In the genomic region with DNA sequence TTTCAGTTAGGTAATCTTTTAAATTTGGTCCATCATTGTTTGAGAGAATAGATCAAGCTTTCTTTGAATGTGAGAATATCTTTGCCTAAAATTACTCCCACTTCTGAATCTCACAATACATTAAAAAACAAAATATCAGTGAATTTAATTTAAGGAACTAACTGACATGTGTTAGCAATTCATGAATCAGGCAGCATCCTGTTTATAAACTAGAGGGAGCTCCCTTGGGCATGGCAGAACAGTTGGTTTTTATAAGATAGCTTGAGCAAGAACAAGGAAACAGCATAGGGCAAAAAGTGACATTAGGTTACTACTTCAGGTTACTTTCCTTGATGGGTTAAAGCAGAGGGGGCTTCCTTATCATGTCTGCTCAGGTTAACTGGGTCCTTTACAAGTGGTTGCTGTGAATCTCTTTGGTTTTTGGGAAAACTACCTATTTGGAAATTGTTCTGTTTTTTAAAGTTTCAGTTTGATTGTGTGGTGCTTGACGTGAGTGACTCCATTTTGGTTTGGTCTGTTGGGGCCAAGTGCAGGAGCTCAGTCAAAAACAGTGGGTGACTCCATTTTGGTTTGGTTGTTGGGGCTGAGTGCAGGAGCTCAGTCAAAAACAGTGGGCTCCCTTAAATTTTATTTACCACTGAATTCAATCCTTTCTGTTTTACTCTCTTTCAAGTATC, we compare ENCODE assay signal across 20 cellular contexts.
DNase-seq lines count a peak whose midpoint lies in the region; ATAC-seq, FAIRE-seq and TF ChIP-seq lines count a peak whose summit lies in the region.
"Had no signal": no experiment of that assay in that cellular context is flagged by ENCODE, and none has a peak within 500 bp of the region (broad histone marks: within the 10 kb centered on the region; RNA-seq: fewer than 3 reads in every experiment).

No MANE protein-coding gene starts in this region.

- H3K14ac ChIP-seq in H1 (ENCODE audit: insufficient read length) = no peak overlapping the region
- no peak overlapping the region for H3K14ac ChIP-seq in mesenchymal stem cell (ENCODE audit: low read length in 2 of 2)

- H3K27ac ChIP-seq in H1 (ENCODE audit: low read depth, low read length) = no peak overlapping the region
- H3K27ac ChIP-seq in mesenchymal stem cell (ENCODE audit: low read length, poor library complexity, severe bottlenecking) = no peak overlapping the region
- H3K27ac ChIP-seq in colonic mucosa = no peak overlapping the region
- H3K27ac ChIP-seq: C4-2B had no signal

- no peaks in the 10 kb centered on the region for H3K36me3 Mint-ChIP-seq in activated T-cell treated with anti-CD3 and anti-CD28 coated beads, Interleukin-2, amount 50 U/mL, for 72 hours (ENCODE audit: insufficient read depth in 2 of 2)
- H3K36me3 Mint-ChIP-seq in activated T-helper 2 cell treated with anti-CD3 and anti-CD28 coated beads, Interferon-gamma antibody, Interleukin-2, Interleukin-4, amounts not matched to agents 10 μg/mL and 5 μg/mL and 100 μg/mL, durations not matched to agents 14 hours and 24 hours and 36 hours (ENCODE audit: low read depth) = no peaks in the 10 kb centered on the region

- H3K4ac ChIP-seq in H1 (replicated peaks; ENCODE audit: insufficient read length, low read depth, low read length) (no peak overlapping the region), mesenchymal stem cell (ENCODE audit: low read depth in 1 of 2, low read length in 2 of 2) (no peak overlapping the region)

- TF ChIP-seq EP300 in H1 (IDR thresholded peaks at IDR 0.05; ENCODE audit: borderline replicate concordance in 1 of 2, low read depth in 2 of 2, low read length in 2 of 2) = no peak

- no peak overlapping the region for H4K8ac ChIP-seq in H1 (ENCODE audit: extremely low read depth, insufficient read depth, low read length)
- no peak overlapping the region for H4K8ac ChIP-seq in mesenchymal stem cell (ENCODE audit: low read length)

- no peaks in the 10 kb centered on the region for H3K79me1 ChIP-seq in H1 (ENCODE audit: low read depth, low read length)
- H3K79me1 ChIP-seq in mesenchymal stem cell (replicated peaks; ENCODE audit: low read length, poor library complexity, severe bottlenecking) = no peaks in the 10 kb centered on the region

- CTCF ChIA-PET in H1 (lab: Charles Lee; ENCODE audit: partially characterized antibody) = interaction anchor here (0.6 to 3.1 kb wide), 6 partner anchors 11 to 106 kb away, joined by 3 to 13 read pairs (median 3); no protein-coding TSS in a partner anchor

- TF ChIP-seq POLR2A in H1 (IDR thresholded peaks at IDR 0.05; ENCODE audit: control extremely low read depth in 1 of 2, low read depth in 2 of 2, low read length in 2 of 2) = no peak

- intact Hi-C loops in activated T-helper 2 cell treated with anti-CD3 and anti-CD28 coated beads, Interferon-gamma antibody, Interleukin-2, Interleukin-4, amounts not matched to agents 10 μg/mL and 5 μg/mL and 100 μg/mL, durations not matched to agents 14 hours and 24 hours and 36 hours (cut with micrococcal nuclease) = no loop called here
- intact Hi-C loops in colonic mucosa (cut with DNase I) = no loop called here

- ATAC-seq in activated T-cell treated with anti-CD3 and anti-CD28 coated beads, Interleukin-2, amount 50 U/mL, for 72 hours (replicated peaks in 1 of 2) = no peak

- no peaks in the 10 kb centered on the region for H4K20me1 ChIP-seq in H1 (replicated peaks in 1 of 2; ENCODE audit: control insufficient read depth in 1 of 2, insufficient read depth in 2 of 2, low read length in 2 of 2)

- H3K56ac ChIP-seq in H1 (replicated peaks; ENCODE audit: insufficient read length, low read depth, low read length) = no peak overlapping the region

- no peak overlapping the region for H3K27ac Mint-ChIP-seq in activated T-cell treated with anti-CD3 and anti-CD28 coated beads, Interleukin-2, amount 50 U/mL, for 72 hours
- H3K27ac Mint-ChIP-seq in activated T-helper 2 cell treated with anti-CD3 and anti-CD28 coated beads, Interferon-gamma antibody, Interleukin-2, Interleukin-4, amounts not matched to agents 10 μg/mL and 5 μg/mL and 100 μg/mL, durations not matched to agents 14 hours and 24 hours and 36 hours = no peak overlapping the region

- no peaks in the 10 kb centered on the region for H3K79me2 ChIP-seq in H1 (ENCODE audit: control insufficient read depth in 1 of 2, insufficient read depth in 2 of 2, low read length in 2 of 2)

- no peak overlapping the region for H2AK5ac ChIP-seq in H1 (ENCODE audit: low read depth, low read length)
- no peak overlapping the region for H2AK5ac ChIP-seq in mesenchymal stem cell (ENCODE audit: low read length, severe bottlenecking)

- H3K4me3 Mint-ChIP-seq in activated T-cell treated with anti-CD3 and anti-CD28 coated beads, Interleukin-2, amount 50 U/mL, for 72 hours = no peak overlapping the region
- no peak overlapping the region for H3K4me3 Mint-ChIP-seq in activated T-helper 2 cell treated with anti-CD3 and anti-CD28 coated beads, Interferon-gamma antibody, Interleukin-2, Interleukin-4, amounts not matched to agents 10 μg/mL and 5 μg/mL and 100 μg/mL, durations not matched to agents 14 hours and 24 hours and 36 hours (ENCODE audit: low read depth)

- H3K9me3 ChIP-seq in H1 (ENCODE audit: insufficient read depth in 2 of 2, low read depth in 1 of 2, low read length in 1 of 2) (peaks cover 0 to 3% of the 10 kb centered on the region in 2 experiments; a peak in 1 of 4 replicates), mesenchymal stem cell (ENCODE audit: control insufficient read depth, low read length) (no peaks in the 10 kb centered on the region), colonic mucosa (no peaks in the 10 kb centered on the region)
- H3K9me3 ChIP-seq: HAP-1, SK-N-SH had no signal

- H3K9ac ChIP-seq in H1 (replicated peaks in 1 of 4; ENCODE audit: extremely low read depth in 1 of 4, low read depth in 3 of 4, low read length in 3 of 4) = no peak overlapping the region
- H3K9ac ChIP-seq in mesenchymal stem cell (ENCODE audit: low read length) = peak overlapping the region; percentile 60
- no peak overlapping the region for H3K9ac ChIP-seq in colonic mucosa (ENCODE audit: low read depth in 2 of 2, low read length in 2 of 2)
- H3K9ac ChIP-seq: SK-N-SH had no signal

- H2BK15ac ChIP-seq in H1 (ENCODE audit: low read length) (no peak overlapping the region), mesenchymal stem cell (ENCODE audit: low read depth, poor library complexity, severe bottlenecking) (no peak overlapping the region)

- no peaks in the 10 kb centered on the region for H3K23me2 ChIP-seq in H1 (ENCODE audit: low read depth, low read length)

- H3K4me2 ChIP-seq in H1 (ENCODE audit: insufficient read depth in 1 of 2, low read depth in 2 of 2, low read length in 2 of 2) = no peak overlapping the region
- no peak overlapping the region for H3K4me2 ChIP-seq in mesenchymal stem cell (ENCODE audit: low read length, poor library complexity, severe bottlenecking)
- H3K4me2 ChIP-seq: SK-N-SH had no signal

- H4K5ac ChIP-seq in H1 (ENCODE audit: insufficient read length, low read depth, low read length) = no peak overlapping the region

- H2BK12ac ChIP-seq in H1 (ENCODE audit: low read depth, low read length) (no peak overlapping the region), mesenchymal stem cell (ENCODE audit: low read length in 2 of 2) (no peak overlapping the region)

- H2BK5ac ChIP-seq in H1 (ENCODE audit: low read depth, low read length) (no peak overlapping the region), mesenchymal stem cell (ENCODE audit: low read depth, low read length, poor library complexity, severe bottlenecking) (no peak overlapping the region)

- DNase-seq in HCEC 1CT (peak; percentile 27), LHCN-M2 (ENCODE audit: low read depth) (peak; percentile 36), H1 (ENCODE audit: low read depth in 1 of 2, low spot score in 2 of 2) (no peak), mesenchymal stem cell (no peak), colonic mucosa (no peak)
- DNase-seq in activated T-cell treated with anti-CD3 and anti-CD28 coated beads, Interleukin-2, amount 50 U/mL, for 72 hours = no peak
- no peak for DNase-seq in activated T-helper 2 cell treated with anti-CD3 and anti-CD28 coated beads, Interferon-gamma antibody, Interleukin-2, Interleukin-4, amounts not matched to agents 10 μg/mL and 5 μg/mL and 100 μg/mL, durations not matched to agents 14 hours and 24 hours and 36 hours (ENCODE audit: low spot score)
- DNase-seq: AML-193, KBM-7, NCI-H1092, NCI-H1436 treated with DMSO at 0.1 percent for 48 hours, NCI-H2029 treated with DMSO at 0.1 percent for 48 hours, NCI-H446 treated with DMSO at 0.1 percent for 48 hours, NCI-H69, OCI-M1, SHP77, SK-N-SH had no signal

- POLR2A ChIA-PET in H1 (lab: Charles Lee; ENCODE audit: partially characterized antibody) = no interaction called here

- no peak overlapping the region for H3K18ac ChIP-seq in H1 (ENCODE audit: extremely low read depth, low read length)
- H3K18ac ChIP-seq in mesenchymal stem cell (ENCODE audit: low read depth in 1 of 2, low read length in 2 of 2) = no peak overlapping the region

- FAIRE-seq in H1 (lab: Jason Lieb, UNC) = no peak
- FAIRE-seq: D721Med had no signal

- H3K4me1 ChIP-seq in H1 (replicated peaks in 1 of 4; ENCODE audit: control insufficient read depth in 3 of 4, insufficient read depth in 4 of 4, low read length in 3 of 4) (peaks cover 0 to 3% (median 0%) of the 10 kb centered on the region in 4 experiments; a peak in 1 of 7 replicates), mesenchymal stem cell (ENCODE audit: control insufficient read depth, insufficient read depth, low read depth, low read length) (no peaks in the 10 kb centered on the region), colonic mucosa (no peaks in the 10 kb centered on the region)
- H3K4me1 ChIP-seq: HAP-1 had no signal

- H2AFZ ChIP-seq in H1 (ENCODE audit: low read length) (no peak overlapping the region), mesenchymal stem cell (ENCODE audit: low read depth, low read length) (no peak overlapping the region)

- no peak overlapping the region for H2BK20ac ChIP-seq in H1 (ENCODE audit: low read length)

- TF ChIP-seq CTCF in H1 (IDR thresholded peaks at IDR 0.05; ENCODE audit: control extremely low read depth in 1 of 3, insufficient read depth in 1 of 3, low read depth in 1 of 3, low read length in 3 of 3) (no peak), colonic mucosa (IDR thresholded peaks at IDR 0.05) (no peak)

- H2BK120ac ChIP-seq in H1 (replicated peaks; ENCODE audit: low read depth, low read length) (no peak overlapping the region), mesenchymal stem cell (ENCODE audit: low read depth, low read length) (no peak overlapping the region)

- H3K4me1 Mint-ChIP-seq in activated T-cell treated with anti-CD3 and anti-CD28 coated beads, Interleukin-2, amount 50 U/mL, for 72 hours (ENCODE audit: low read depth) = no peaks in the 10 kb centered on the region
- H3K4me1 Mint-ChIP-seq in activated T-helper 2 cell treated with anti-CD3 and anti-CD28 coated beads, Interferon-gamma antibody, Interleukin-2, Interleukin-4, amounts not matched to agents 10 μg/mL and 5 μg/mL and 100 μg/mL, durations not matched to agents 14 hours and 24 hours and 36 hours (ENCODE audit: low read depth) = no peaks in the 10 kb centered on the region

- no peak for TF ChIP-seq RAD21 in H1 (IDR thresholded peaks at IDR 0.05 in 1 of 2, conservative IDR thresholded peaks at IDR 0.05 in 1 of 2; ENCODE audit: low read depth in 2 of 2, low read length in 2 of 2)

- no peaks in the 10 kb centered on the region for H3K9me3 Mint-ChIP-seq in activated T-cell treated with anti-CD3 and anti-CD28 coated beads, Interleukin-2, amount 50 U/mL, for 72 hours
- no peaks in the 10 kb centered on the region for H3K9me3 Mint-ChIP-seq in activated T-helper 2 cell treated with anti-CD3 and anti-CD28 coated beads, Interferon-gamma antibody, Interleukin-2, Interleukin-4, amounts not matched to agents 10 μg/mL and 5 μg/mL and 100 μg/mL, durations not matched to agents 14 hours and 24 hours and 36 hours

- H3K23ac ChIP-seq in H1 (ENCODE audit: insufficient read length) = no peak overlapping the region
- H3K23ac ChIP-seq in mesenchymal stem cell (ENCODE audit: low read length in 2 of 2) = no peak overlapping the region

- no peaks in the 10 kb centered on the region for H3K27me3 ChIP-seq in H1 (replicated peaks in 1 of 4; ENCODE audit: control insufficient read depth in 3 of 4, extremely low read depth in 1 of 4, insufficient read depth in 3 of 4, low read length in 3 of 4)
- no peaks in the 10 kb centered on the region for H3K27me3 ChIP-seq in mesenchymal stem cell (ENCODE audit: control insufficient read depth in 1 of 2, insufficient read depth in 1 of 2, low read length in 2 of 2)
- no peaks in the 10 kb centered on the region for H3K27me3 ChIP-seq in colonic mucosa

- H4K91ac ChIP-seq in H1 (replicated peaks; ENCODE audit: insufficient read length, low read length) (no peak overlapping the region), mesenchymal stem cell (ENCODE audit: low read length) (no peak overlapping the region)

- H3K36me3 ChIP-seq in H1 (ENCODE audit: control insufficient read depth in 2 of 4, insufficient read depth in 4 of 4, low read length in 3 of 4) = no peaks in the 10 kb centered on the region
- H3K36me3 ChIP-seq in mesenchymal stem cell (ENCODE audit: control insufficient read depth in 1 of 2, insufficient read depth in 2 of 2, low read depth in 1 of 2, low read length in 2 of 2) = no peaks in the 10 kb centered on the region
- no peaks in the 10 kb centered on the region for H3K36me3 ChIP-seq in colonic mucosa
- H3K36me3 ChIP-seq: HAP-1 had no signal

- no peak overlapping the region for H3K4me3 ChIP-seq in H1 (ENCODE audit: extremely low read depth in 1 of 4, insufficient read depth in 2 of 4, low read depth in 3 of 4, low read length in 4 of 4)
- no peak overlapping the region for H3K4me3 ChIP-seq in mesenchymal stem cell (ENCODE audit: insufficient read depth in 1 of 2, low read depth in 1 of 2, low read length in 2 of 2)
- H3K4me3 ChIP-seq in colonic mucosa = no peak overlapping the region
- H3K4me3 ChIP-seq: HAP-1 had no signal

- 90% methylated on average over 1 of the region's 1 CpG; no CpG with 5 or more reads in 1 of the 2 experiments for WGBS in H1 (ENCODE audit: extremely low coverage in 1 of 2, insufficient coverage in 1 of 2, insufficient read length in 1 of 2, insufficient replicate concordance in 2 of 2, low coverage in 1 of 2, low lambda C conversion rate in 2 of 2, missing lambda C conversion rate in 1 of 2), 2 experiments
- WGBS in mesenchymal stem cell = 92% methylated on average over 1 of the region's 1 CpG

- H3K27me3 Mint-ChIP-seq in activated T-cell treated with anti-CD3 and anti-CD28 coated beads, Interleukin-2, amount 50 U/mL, for 72 hours (ENCODE audit: low read depth) = peaks cover 5% of the 10 kb centered on the region
- H3K27me3 Mint-ChIP-seq in activated T-helper 2 cell treated with anti-CD3 and anti-CD28 coated beads, Interferon-gamma antibody, Interleukin-2, Interleukin-4, amounts not matched to agents 10 μg/mL and 5 μg/mL and 100 μg/mL, durations not matched to agents 14 hours and 24 hours and 36 hours (ENCODE audit: low read depth) = peaks cover 5% of the 10 kb centered on the region

Comparison
In these comparisons a context has a peak if more than half of its experiments do, and no peak if none do; other contexts are left out.
1. DNase-seq: peak in HCEC 1CT (single experiment) and LHCN-M2 (single experiment); none in H1 (0 of 2), mesenchymal stem cell (single experiment), activated T-cell treated with anti-CD3 and anti-CD28 coated beads, Interleukin-2, amount 50 U/mL, for 72 hours (0 of 2), activated T-helper 2 cell treated with anti-CD3 and anti-CD28 coated beads, Interferon-gamma antibody, Interleukin-2, Interleukin-4, amounts not matched to agents 10 μg/mL and 5 μg/mL and 100 μg/mL, durations not matched to agents 14 hours and 24 hours and 36 hours (single experiment) and colonic mucosa (single experiment).